Comparison of ENCODE assay signal across 7 cellular contexts in genomic region chr11:9760180-9760550, GRCh38.
DNase-seq lines count a peak whose midpoint lies in the region; ATAC-seq and TF ChIP-seq lines count a peak whose summit lies in the region.

No MANE protein-coding gene starts in this region.

- peak in 49 of 58 donors; percentile 13 to 88 (median 49) for DNase-seq in anterior cingulate cortex (lab: John Stamatoyannopoulos, UW)
- peak; percentile 59 for DNase-seq in islet precursor cell
- DNase-seq in stromal cell of bone marrow (ENCODE audit: low read depth): peak; percentile 96
- no peak for DNase-seq in endothelial cell (ENCODE audit: low spot score)

- H3K36me3 Mint-ChIP-seq in IgD-negative memory B cell (peaks cover 2% of the 10 kb centered on the region), endothelial cell (ENCODE audit: low read depth, unreplicated experiment) (peaks cover 13% of the 10 kb centered on the region)

- H3K9me3 Mint-ChIP-seq in IgD-negative memory B cell (no peaks in the 10 kb centered on the region), endothelial cell (ENCODE audit: unreplicated experiment) (no peaks in the 10 kb centered on the region)

- H3K4me1 Mint-ChIP-seq in IgD-negative memory B cell: peaks cover 41 to 59% (median 48%) of the 10 kb centered on the region in 3 donors
- peaks cover 32% of the 10 kb centered on the region for H3K4me1 Mint-ChIP-seq in endothelial cell (ENCODE audit: unreplicated experiment)

- TF ChIP-seq CTCF in endothelial cell (IDR thresholded peaks at IDR 0.05; ENCODE audit: unreplicated experiment): no peak

- ATAC-seq in HG02798 (IDR thresholded peaks at IDR 0.05; ENCODE audit: poor library complexity, unreplicated experiment) (no peak), GM21381 (IDR thresholded peaks at IDR 0.05; ENCODE audit: unreplicated experiment) (no peak)

- H3K27me3 Mint-ChIP-seq in IgD-negative memory B cell (peaks cover 3% of the 10 kb centered on the region), endothelial cell (ENCODE audit: unreplicated experiment) (peaks cover 19% of the 10 kb centered on the region)

- H3K27ac Mint-ChIP-seq in IgD-negative memory B cell (peak overlapping the region in 2 of 3 donors; percentile 97), endothelial cell (ENCODE audit: unreplicated experiment) (no peak overlapping the region)

- peak overlapping the region in 2 of 4 donors; percentile 10 to 95 for H3K4me3 Mint-ChIP-seq in IgD-negative memory B cell
- no peak overlapping the region for H3K4me3 Mint-ChIP-seq in endothelial cell (ENCODE audit: unreplicated experiment)
